19 cellular contexts compared by ENCODE assay signal in the genomic region with DNA sequence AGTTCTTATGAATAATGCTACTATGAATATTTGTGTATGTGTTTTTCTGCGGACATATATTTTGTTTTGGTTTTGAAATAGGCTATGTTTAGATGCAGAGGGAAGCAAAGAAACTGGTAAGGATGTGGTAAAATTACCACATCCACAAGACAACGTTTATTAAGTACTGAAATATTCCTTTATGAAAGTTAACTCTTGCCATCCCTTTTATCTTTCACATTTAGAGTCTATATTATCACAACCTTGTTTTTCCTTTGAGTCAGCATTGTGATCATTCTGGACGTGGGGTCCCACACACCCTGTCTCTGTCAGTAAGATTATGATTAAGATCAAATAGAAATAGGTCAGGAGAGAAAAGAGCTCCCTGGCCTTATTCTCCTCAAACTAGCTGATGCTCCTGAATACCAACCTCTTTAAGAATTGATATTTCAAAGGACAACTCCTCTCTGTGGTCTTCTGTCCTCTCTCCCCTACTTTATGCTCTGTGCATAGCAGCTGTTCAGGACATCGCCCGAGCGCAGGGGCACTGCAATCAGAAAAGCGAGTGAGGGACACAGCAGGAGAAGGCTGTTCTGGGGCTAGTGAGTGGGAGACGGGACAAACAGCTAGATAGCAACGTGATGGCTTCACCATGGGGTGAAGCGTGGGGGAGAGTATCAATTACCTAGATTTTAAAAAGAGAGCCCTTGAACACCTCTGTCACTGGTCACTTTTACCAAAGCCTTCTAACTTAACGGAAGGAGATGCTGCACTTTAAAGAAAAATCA. TPM values are rescaled to one million over a fixed set of nuclear protein-coding genes. Genes with fewer than 3 reads are reported as not detected.
DNase-seq lines count a peak whose midpoint lies in the region; ATAC-seq and TF ChIP-seq lines count a peak whose summit lies in the region.
"Had no signal": no experiment of that assay in that cellular context is flagged by ENCODE, and none has a peak within 500 bp of the region (broad histone marks: within the 10 kb centered on the region; RNA-seq: fewer than 3 reads in every experiment).

No MANE protein-coding gene starts in this region.

- no peaks in the 10 kb centered on the region for H3K4me1 ChIP-seq in HEK293 (ENCODE audit: control insufficient read depth, insufficient read depth, low read length)
- H3K4me1 ChIP-seq: breast epithelium, prostate gland had no signal

- H3K27me3 Mint-ChIP-seq in activated CD4-positive, alpha-beta T cell treated with anti-CD3 and anti-CD28 coated beads for 36 hours = no peaks in the 10 kb centered on the region
- peaks cover 3% of the 10 kb centered on the region for H3K27me3 Mint-ChIP-seq in T-helper 2 cell treated with Interferon-gamma antibody and Interleukin-4, amounts not matched to agents 5 μg/mL and 100 μg/mL, for 36 hours (ENCODE audit: low read depth)
- no peaks in the 10 kb centered on the region for H3K27me3 Mint-ChIP-seq in natural killer cell (ENCODE audit: low read depth in 2 of 2)

- ATAC-seq in activated CD4-positive, alpha-beta T cell treated with anti-CD3 and anti-CD28 coated beads for 36 hours = peak; percentile 63
- ATAC-seq in natural killer cell = peak; percentile 67 to 85 (median 68)
- ATAC-seq: left lung had no signal

- no peak overlapping the region for H3K27ac Mint-ChIP-seq in activated CD4-positive, alpha-beta T cell treated with anti-CD3 and anti-CD28 coated beads for 36 hours
- H3K27ac Mint-ChIP-seq in T-helper 2 cell treated with Interferon-gamma antibody and Interleukin-4, amounts not matched to agents 5 μg/mL and 100 μg/mL, for 36 hours = peak overlapping the region; percentile 41
- H3K27ac Mint-ChIP-seq in natural killer cell = peak overlapping the region in 1 of 2 donors; percentile 68
- H3K27ac Mint-ChIP-seq: activated naive CD4-positive, alpha-beta T cell treated with anti-CD3 and anti-CD28 coated beads for 36 hours had no signal

- peaks cover 8% of the 10 kb centered on the region for H3K36me3 Mint-ChIP-seq in activated CD4-positive, alpha-beta T cell treated with anti-CD3 and anti-CD28 coated beads for 36 hours (ENCODE audit: low read depth)
- H3K36me3 Mint-ChIP-seq in T-helper 2 cell treated with Interferon-gamma antibody and Interleukin-4, amounts not matched to agents 5 μg/mL and 100 μg/mL, for 36 hours (ENCODE audit: low read depth) = peaks cover 7% of the 10 kb centered on the region
- no peaks in the 10 kb centered on the region for H3K36me3 Mint-ChIP-seq in natural killer cell

- no peaks in the 10 kb centered on the region for H3K9me3 Mint-ChIP-seq in activated CD4-positive, alpha-beta T cell treated with anti-CD3 and anti-CD28 coated beads for 36 hours (ENCODE audit: low read depth)
- H3K9me3 Mint-ChIP-seq in T-helper 2 cell treated with Interferon-gamma antibody and Interleukin-4, amounts not matched to agents 5 μg/mL and 100 μg/mL, for 36 hours = no peaks in the 10 kb centered on the region
- H3K9me3 Mint-ChIP-seq in natural killer cell = no peaks in the 10 kb centered on the region
- H3K9me3 Mint-ChIP-seq: activated naive CD4-positive, alpha-beta T cell treated with anti-CD3 and anti-CD28 coated beads for 36 hours had no signal

- no peak for DNase-seq in activated CD4-positive, alpha-beta T cell treated with anti-CD3 and anti-CD28 coated beads for 36 hours
- no peak for DNase-seq in activated CD4-positive, alpha-beta T cell treated with anti-CD3 and anti-CD28 coated beads for 48 hours
- no peak for DNase-seq in T-helper 2 cell treated with Interferon-gamma antibody and Interleukin-4, amounts not matched to agents 5 μg/mL and 100 μg/mL, for 36 hours (ENCODE audit: low spot score)
- DNase-seq in natural killer cell (no peak), NCI-H187 (lab: John Stamatoyannopoulos, UW) (no peak), RKO (ENCODE audit: low spot score) (no peak), cerebellar cortex (ENCODE audit: low spot score) (no peak)
- DNase-seq: activated CD4-positive, alpha-beta T cell treated with anti-CD3 and anti-CD28 coated beads, Interleukin-2, amount 50 U/mL, for 4 hours; activated naive CD4-positive, alpha-beta T cell treated with anti-CD3 and anti-CD28 coated beads for 36 hours; effector CD8-positive, alpha-beta T cell; left lung; NCI-H2029 treated with DMSO at 0.1 percent for 48 hours; NCI-H748 treated with DMSO at 0.1 percent for 48 hours; stimulated activated CD4-positive, alpha-beta T cell treated with anti-CD3 and anti-CD28 coated beads, Interleukin-15, amount 100 ng/mL, for 24 hours; testis had no signal

- CTCF ChIA-PET in activated CD4-positive, alpha-beta T cell treated with anti-CD3 and anti-CD28 coated beads for 36 hours (lab: Charles Lee) = interaction anchor here (0.5 to 1.1 kb wide), 3 partner anchors 9 to 75 kb away, joined by 3 to 4 read pairs (median 3); no protein-coding TSS in a partner anchor
- CTCF ChIA-PET in HEK293 (lab: Yijun Ruan, JAX) = interaction anchor here (0.6 to 0.7 kb wide), 3 partner anchors 9 to 199 kb away, joined by 3 to 4 read pairs (median 3); no protein-coding TSS in a partner anchor

- POLR2A ChIA-PET in activated CD4-positive, alpha-beta T cell treated with anti-CD3 and anti-CD28 coated beads for 36 hours (lab: Charles Lee) = no interaction called here
- POLR2A ChIA-PET in HEK293 (lab: Yijun Ruan, JAX) = interaction anchor here (1.2 kb wide), 1 partner anchor 87 kb away, joined by 3 read pairs; no protein-coding TSS in a partner anchor

- H3K4me3 Mint-ChIP-seq in activated CD4-positive, alpha-beta T cell treated with anti-CD3 and anti-CD28 coated beads for 36 hours = no peak overlapping the region
- peak overlapping the region; percentile 56 for H3K4me3 Mint-ChIP-seq in T-helper 2 cell treated with Interferon-gamma antibody and Interleukin-4, amounts not matched to agents 5 μg/mL and 100 μg/mL, for 36 hours
- H3K4me3 Mint-ChIP-seq in natural killer cell = peak overlapping the region; percentile 71
- H3K4me3 Mint-ChIP-seq: activated naive CD4-positive, alpha-beta T cell treated with anti-CD3 and anti-CD28 coated beads for 36 hours had no signal

- no peak overlapping the region for H3K27ac ChIP-seq in HEK293 (ENCODE audit: extremely low read depth, low read depth, low read length)
- H3K27ac ChIP-seq: breast epithelium, left lung, RWPE1 had no signal

- H3K4me3 ChIP-seq in HEK293 (ENCODE audit: low read depth, low read length) = no peak overlapping the region
- H3K4me3 ChIP-seq: breast epithelium, left lung, prostate gland, testis had no signal

- TF ChIP-seq CTCF in HEK293 (tag by site-specific recombination; IDR thresholded peaks at IDR 0.05) (no peak), natural killer cell (IDR thresholded peaks at IDR 0.05) (no peak)

- no peaks in the 10 kb centered on the region for H3K9me3 ChIP-seq in HEK293 (ENCODE audit: control insufficient read depth, insufficient read depth, low read depth, low read length)
- H3K9me3 ChIP-seq: breast epithelium, left lung, prostate gland, testis had no signal

- H3K4me1 Mint-ChIP-seq in activated CD4-positive, alpha-beta T cell treated with anti-CD3 and anti-CD28 coated beads for 36 hours = peaks cover 13% of the 10 kb centered on the region
- H3K4me1 Mint-ChIP-seq in T-helper 2 cell treated with Interferon-gamma antibody and Interleukin-4, amounts not matched to agents 5 μg/mL and 100 μg/mL, for 36 hours (ENCODE audit: low read depth) = peaks cover 27% of the 10 kb centered on the region
- peaks cover 26 to 32% of the 10 kb centered on the region in 2 donors for H3K4me1 Mint-ChIP-seq in natural killer cell

- intact Hi-C loops in activated CD4-positive, alpha-beta T cell treated with anti-CD3 and anti-CD28 coated beads for 36 hours (cut with DNase I, micrococcal nuclease) = no loop called here
- intact Hi-C loops in natural killer cell (cut with micrococcal nuclease) = no loop called here

- H3K36me3 ChIP-seq in HEK293 (ENCODE audit: control insufficient read depth in 2 of 2, insufficient read depth in 1 of 2, low read length in 2 of 2) = no peaks in the 10 kb centered on the region
- H3K36me3 ChIP-seq: breast epithelium, left lung, prostate gland had no signal

TF ChIP-seq in HEK293, 187 proteins besides CTCF, POLR2A, EP300 and RAD21:
- 0 out of 2 replicates have a peak, but pooled peaks have one; percentile 7 for TF ChIP-seq ZNF335 (tag by site-specific recombination; conservative IDR thresholded peaks at IDR 0.05)
- TF ChIP-seq ZNF701 (tag by site-specific recombination; IDR thresholded peaks at IDR 0.05) = no peak
TF ChIP-seq in HEK293: peak in this region for 1.

RNA-seq across cellular contexts. Expression of a gene that starts 12.2 kb away (rescaled TPM):
- total RNA-seq in activated CD4-positive, alpha-beta T cell treated with anti-CD3 and anti-CD28 coated beads for 36 hours = 1 to 10 TPM; 5.3 to 6.0 TPM
- 1 to 10 TPM; 2.8 to 3.4 (median 3.2) TPM for total RNA-seq in natural killer cell
